In genomic region chr3:30664884-30665283, GRCh38 we compare ENCODE assay signal across 10 cellular contexts. TPM values are rescaled to one million over a fixed set of nuclear protein-coding genes. Genes with fewer than 3 reads are reported as not detected.
DNase-seq lines count a peak whose midpoint lies in the region; ATAC-seq and TF ChIP-seq lines count a peak whose summit lies in the region.
"Had no signal": no experiment of that assay in that cellular context is flagged by ENCODE, and none has a peak within 500 bp of the region (broad histone marks: within the 10 kb centered on the region; RNA-seq: fewer than 3 reads in every experiment).

No MANE protein-coding gene starts in this region.

- POLR2A ChIA-PET in Panc1 (lab: Charles Lee): no interaction called here
- POLR2A ChIA-PET in MCF 10A (lab: Yijun Ruan, JAX): no interaction called here

- peak overlapping the region; percentile 17; the same call in 1 of the 2 replicates for H3K27ac ChIP-seq in Panc1 (ENCODE audit: low read length)
- H3K27ac ChIP-seq in spleen: peak overlapping the region; percentile 44 to 100 (median 80)

- BruUV-seq in Panc1 (replicated peaks; lab: Mats Ljungman, UMichigan): no TSS peak
- no TSS peak for BruUV-seq in MCF 10A (replicated peaks; lab: Mats Ljungman, UMichigan)

- intact Hi-C loops in Panc1 (cut with micrococcal nuclease; ENCODE audit: unreplicated experiment): no loop called here
- intact Hi-C loops in spleen (cut with DNase I; ENCODE audit: low total_unique reads): loop anchor here (10.0 kb wide), 1 partner anchor 50 kb away; no protein-coding TSS in a partner anchor
- intact Hi-C loops in MCF 10A (cut with micrococcal nuclease): no loop called here

- H3K27me3 ChIP-seq in Panc1 (ENCODE audit: control insufficient read depth, insufficient read depth, low read length): no peaks in the 10 kb centered on the region
- H3K27me3 ChIP-seq in spleen (replicated peaks in 1 of 7): no peaks in the 10 kb centered on the region
- H3K27me3 ChIP-seq: gastroesophageal sphincter, sigmoid colon had no signal

- no peak for TF ChIP-seq POLR2A in spleen (IDR thresholded peaks at IDR 0.05)

- peak overlapping the region; percentile 67 for H3K27ac Mint-ChIP-seq in activated CD8-positive, alpha-beta memory T cell treated with anti-CD3 and anti-CD28 coated beads, Interleukin-2, amount 10 ng/mL, durations not matched to agents 7 days and 5 days
- peak overlapping the region; percentile 93 for H3K27ac Mint-ChIP-seq in central memory CD8-positive, alpha-beta T cell (ENCODE audit: low read depth)
- no peak overlapping the region for H3K27ac Mint-ChIP-seq in MCF 10A (ENCODE audit: low read depth, unreplicated experiment)

- CTCF ChIA-PET in activated CD8-positive, alpha-beta memory T cell treated with anti-CD3 and anti-CD28 coated beads, Interleukin-2, amount 10 ng/mL, durations not matched to agents 7 days and 5 days (lab: Charles Lee): interaction anchor here (1.0 to 2.5 kb wide), 4 partner anchors 18 to 49 kb away, joined by 3 to 8 read pairs (median 4); no protein-coding TSS in a partner anchor
- CTCF ChIA-PET in Panc1 (lab: Charles Lee): no interaction called here
- CTCF ChIA-PET in MCF 10A (lab: Yijun Ruan, JAX): interaction anchor here (0.9 kb wide), 1 partner anchor 9 kb away, joined by 3 read pairs; no protein-coding TSS in a partner anchor

- DNase-seq in activated CD8-positive, alpha-beta memory T cell treated with anti-CD3 and anti-CD28 coated beads, Interleukin-2, amount 10 ng/mL, durations not matched to agents 7 days and 5 days: no peak
- DNase-seq in activated CD8-positive, alpha-beta memory T cell treated with anti-CD3 and anti-CD28 coated beads, Interleukin-2, amount 50 U/mL, for 48 hours: no peak
- no peak for DNase-seq in Panc1 (ENCODE audit: low read depth, low spot score)
- no peak for DNase-seq in central memory CD8-positive, alpha-beta T cell (ENCODE audit: low spot score in 2 of 2)
- no peak for DNase-seq in spleen
- no peak for DNase-seq in NCI-H748 (lab: John Stamatoyannopoulos, UW; ENCODE audit: unreplicated experiment)
- no peak for DNase-seq in GM19240 (ENCODE audit: insufficient read length, low spot score)
- DNase-seq in MCF 10A (ENCODE audit: unreplicated experiment): no peak
- DNase-seq: sigmoid colon had no signal

- H3K27me3 Mint-ChIP-seq in activated CD8-positive, alpha-beta memory T cell treated with anti-CD3 and anti-CD28 coated beads, Interleukin-2, amount 10 ng/mL, durations not matched to agents 7 days and 5 days: no peaks in the 10 kb centered on the region
- no peaks in the 10 kb centered on the region for H3K27me3 Mint-ChIP-seq in central memory CD8-positive, alpha-beta T cell
- no peaks in the 10 kb centered on the region for H3K27me3 Mint-ChIP-seq in MCF 10A (ENCODE audit: insufficient read depth, unreplicated experiment)

- peaks cover 53% of the 10 kb centered on the region for H3K36me3 Mint-ChIP-seq in activated CD8-positive, alpha-beta memory T cell treated with anti-CD3 and anti-CD28 coated beads, Interleukin-2, amount 10 ng/mL, durations not matched to agents 7 days and 5 days
- peaks cover 44% of the 10 kb centered on the region for H3K36me3 Mint-ChIP-seq in central memory CD8-positive, alpha-beta T cell (ENCODE audit: insufficient read depth)
- peaks cover 96% of the 10 kb centered on the region for H3K36me3 Mint-ChIP-seq in MCF 10A (ENCODE audit: insufficient read depth, unreplicated experiment)

- H3K4me3 ChIP-seq in Panc1 (ENCODE audit: low read depth in 2 of 2, low read length in 2 of 2) (no peak overlapping the region), spleen (peak overlapping the region in 1 of 8 donors; percentile 10)
- H3K4me3 ChIP-seq: gastroesophageal sphincter, sigmoid colon had no signal

- no peaks in the 10 kb centered on the region for H3K9me3 ChIP-seq in Panc1 (ENCODE audit: control insufficient read depth, insufficient read depth, low read depth, low read length)
- no peaks in the 10 kb centered on the region for H3K9me3 ChIP-seq in spleen
- H3K9me3 ChIP-seq: gastroesophageal sphincter, sigmoid colon had no signal

- TF ChIP-seq CTCF in Panc1 (IDR thresholded peaks at IDR 0.05) (no peak), spleen (IDR thresholded peaks at IDR 0.05 in 8 of 11, conservative IDR thresholded peaks at IDR 0.05 in 3 of 11) (no peak), MCF 10A (IDR thresholded peaks at IDR 0.05; ENCODE audit: unreplicated experiment) (no peak)

- peak; percentile 46 for ATAC-seq in activated CD8-positive, alpha-beta memory T cell treated with anti-CD3 and anti-CD28 coated beads, Interleukin-2, amount 10 ng/mL, durations not matched to agents 7 days and 5 days
- no peak for ATAC-seq in Panc1
- peak; percentile 77 for ATAC-seq in central memory CD8-positive, alpha-beta T cell (replicated peaks; ENCODE audit: extremely low read depth, poor library complexity, severe bottlenecking)
- ATAC-seq: gastroesophageal sphincter had no signal

- peak overlapping the region; percentile 5 for H3K4me3 Mint-ChIP-seq in activated CD8-positive, alpha-beta memory T cell treated with anti-CD3 and anti-CD28 coated beads, Interleukin-2, amount 10 ng/mL, durations not matched to agents 7 days and 5 days
- peak overlapping the region; percentile 35 for H3K4me3 Mint-ChIP-seq in central memory CD8-positive, alpha-beta T cell
- no peak overlapping the region for H3K4me3 Mint-ChIP-seq in MCF 10A (ENCODE audit: unreplicated experiment)

- H3K4me1 ChIP-seq in Panc1 (ENCODE audit: control insufficient read depth, insufficient read depth, low read length) (peaks cover 15% of the 10 kb centered on the region), spleen (peaks cover 62 to 100% (median 91%) of the 10 kb centered on the region in 6 donors)

- in situ Hi-C loops in Panc1 (cut with HindIII; ENCODE audit: low pct_unique_long_range_greater_than_20kb, low sequenced_read_pairs): no loop called here

- H3K4me1 Mint-ChIP-seq in activated CD8-positive, alpha-beta memory T cell treated with anti-CD3 and anti-CD28 coated beads, Interleukin-2, amount 10 ng/mL, durations not matched to agents 7 days and 5 days: peaks cover 80% of the 10 kb centered on the region
- peaks cover 79% of the 10 kb centered on the region for H3K4me1 Mint-ChIP-seq in central memory CD8-positive, alpha-beta T cell
- H3K4me1 Mint-ChIP-seq in MCF 10A (ENCODE audit: insufficient read depth, unreplicated experiment): peaks cover 17% of the 10 kb centered on the region

- H3K9me3 Mint-ChIP-seq in activated CD8-positive, alpha-beta memory T cell treated with anti-CD3 and anti-CD28 coated beads, Interleukin-2, amount 10 ng/mL, durations not matched to agents 7 days and 5 days (ENCODE audit: low read depth): no peaks in the 10 kb centered on the region
- no peaks in the 10 kb centered on the region for H3K9me3 Mint-ChIP-seq in central memory CD8-positive, alpha-beta T cell
- no peaks in the 10 kb centered on the region for H3K9me3 Mint-ChIP-seq in MCF 10A (ENCODE audit: unreplicated experiment)

- 9 to 31% (median 14%) methylated on average over 6 of the region's 6 CpGs for WGBS in spleen, 5 donors

- H3K36me3 ChIP-seq in Panc1 (ENCODE audit: control insufficient read depth, insufficient read depth, low read length) (peaks cover 3% of the 10 kb centered on the region; the same call in 1 of the 2 replicates), spleen (peaks cover 0 to 66% (median 30%) of the 10 kb centered on the region in 6 donors)

RNA-seq across cellular contexts. Expression of gene TGFBR2, which starts 58.5 kb away (rescaled TPM):
- total RNA-seq in activated CD8-positive, alpha-beta memory T cell treated with anti-CD3 and anti-CD28 coated beads, Interleukin-2, amount 10 ng/mL, durations not matched to agents 7 days and 5 days: 10 to 100 TPM; 47.3 to 50.5 TPM
- 45.9 TPM for total RNA-seq in Panc1 (2021; ENCODE audit: unreplicated experiment)
- polyA plus RNA-seq in Panc1 (2012; ENCODE audit: insufficient read length): 38.8 TPM
- 100 to 1,000 TPM; 163 to 322 (median 277) TPM for total RNA-seq in spleen
- polyA plus RNA-seq in spleen: 10 to 100 TPM; 18.2 to 45.6 (median 33.7) TPM
- 103 and 104 TPM in 2 replicates for total RNA-seq in MCF 10A (2022)
